In the genomic region with DNA sequence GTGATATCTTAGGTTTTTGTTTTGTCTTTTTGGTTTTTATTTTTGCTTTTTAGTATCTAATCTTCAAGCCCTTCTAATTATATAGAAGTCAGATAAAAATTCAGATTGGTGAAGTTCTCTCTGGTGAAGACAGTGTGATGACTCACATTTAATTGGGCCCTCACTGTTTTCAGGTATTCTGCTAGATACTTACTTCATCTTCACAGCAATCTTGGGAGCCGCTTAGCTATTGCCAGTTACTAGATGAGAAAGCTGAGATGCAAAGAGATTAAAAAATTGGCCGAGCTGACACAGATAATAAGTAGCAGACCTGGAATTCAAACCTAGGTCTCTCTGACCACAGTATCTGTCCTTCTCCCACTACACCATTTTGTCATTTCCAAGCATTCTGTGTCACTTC, we compare ENCODE assay signal across 21 cellular contexts.
DNase-seq lines count a peak whose midpoint lies in the region; ATAC-seq, FAIRE-seq and TF ChIP-seq lines count a peak whose summit lies in the region.
"Had no signal": no experiment of that assay in that cellular context is flagged by ENCODE, and none has a peak within 500 bp of the region (broad histone marks: within the 10 kb centered on the region; RNA-seq: fewer than 3 reads in every experiment).

No MANE protein-coding gene starts in this region.

- no TSS peak for BruUV-seq in PC-3 (replicated peaks; lab: Mats Ljungman, UMichigan)

- H2AFZ ChIP-seq in PC-3 (ENCODE audit: low read length), result no peak overlapping the region

- H3K36me3 Mint-ChIP-seq in progenitor cell of endocrine pancreas (ENCODE audit: insufficient read depth), result peaks cover 22% of the 10 kb centered on the region
- H3K36me3 Mint-ChIP-seq in activated CD4-positive, alpha-beta T cell treated with anti-CD3 and anti-CD28 coated beads, Interleukin-2, amount 10 ng/mL, durations not matched to agents 7 days and 5 days (ENCODE audit: low read depth), result peaks cover 20% of the 10 kb centered on the region

- no peaks in the 10 kb centered on the region for H3K27me3 ChIP-seq in PC-3 (ENCODE audit: low read length)

- DNase-seq in GM12892 (ENCODE audit: insufficient read length), result no peak
- DNase-seq in PC-3, result no peak
- peak; percentile 11 to 17 for DNase-seq in erythroblast (lab: John Stamatoyannopoulos, UW)
- no peak for DNase-seq in progenitor cell of endocrine pancreas (ENCODE audit: low spot score, unreplicated experiment)
- DNase-seq in DMS53 (lab: John Stamatoyannopoulos, UW), result no peak
- no peak for DNase-seq in activated CD4-positive, alpha-beta T cell treated with anti-CD3 and anti-CD28 coated beads, Interleukin-2, amount 10 ng/mL, durations not matched to agents 7 days and 5 days
- DNase-seq: 8988T, DND-41, HCEC 1CT, Kasumi-1, MV-4-11, NCI-H1105, NCI-H2029, NCI-H526 treated with DMSO at 0.1 percent for 48 hours, SHP77 treated with DMSO at 0.1 percent for 48 hours had no signal

- H3K9me2 ChIP-seq in PC-3 (replicated peaks; ENCODE audit: low read length), result no peaks in the 10 kb centered on the region

- no peaks in the 10 kb centered on the region for H3F3A ChIP-seq in PC-3 (ENCODE audit: low read length, unreplicated experiment)

- POLR2A ChIA-PET in PC-3 (lab: Charles Lee; ENCODE audit: unreplicated experiment), result no interaction called here
- POLR2A ChIA-PET in activated CD4-positive, alpha-beta T cell treated with anti-CD3 and anti-CD28 coated beads, Interleukin-2, amount 10 ng/mL, durations not matched to agents 7 days and 5 days (lab: Charles Lee), result no interaction called here

- H4K20me1 ChIP-seq in PC-3 (ENCODE audit: low read length), result no peaks in the 10 kb centered on the region

- H3K36me3 ChIP-seq in PC-3 (ENCODE audit: low read depth, low read length), result peaks cover 14% of the 10 kb centered on the region

- ATAC-seq in PC-3, result 0 out of 2 replicates have a peak, but pooled peaks have one; percentile 27
- ATAC-seq in GM21825 (IDR thresholded peaks at IDR 0.05; ENCODE audit: unreplicated experiment), result no peak
- no peak for ATAC-seq in HG03469 (IDR thresholded peaks at IDR 0.05; ENCODE audit: unreplicated experiment)
- ATAC-seq: Panc1 had no signal

- H3K27me3 Mint-ChIP-seq in progenitor cell of endocrine pancreas, result no peaks in the 10 kb centered on the region
- no peaks in the 10 kb centered on the region for H3K27me3 Mint-ChIP-seq in activated CD4-positive, alpha-beta T cell treated with anti-CD3 and anti-CD28 coated beads, Interleukin-2, amount 10 ng/mL, durations not matched to agents 7 days and 5 days

- no peak overlapping the region for H3K9ac ChIP-seq in PC-3 (ENCODE audit: low read length)

- peak; percentile 40 for FAIRE-seq in GM12892 (lab: Jason Lieb, UNC)
- FAIRE-seq: H1 had no signal

- peaks cover 3% of the 10 kb centered on the region; the same call in 1 of the 2 replicates for H3K4me1 ChIP-seq in PC-3 (ENCODE audit: insufficient read depth, low read length)

- intact Hi-C loops in PC-3 (cut with micrococcal nuclease), result no loop called here

- no peak overlapping the region for H3K4me3 Mint-ChIP-seq in progenitor cell of endocrine pancreas (ENCODE audit: low read depth)
- H3K4me3 Mint-ChIP-seq in activated CD4-positive, alpha-beta T cell treated with anti-CD3 and anti-CD28 coated beads, Interleukin-2, amount 10 ng/mL, durations not matched to agents 7 days and 5 days, result no peak overlapping the region

- H3K4me3 ChIP-seq in PC-3 (ENCODE audit: low read length), result no peak overlapping the region
- H3K4me3 ChIP-seq: SK-N-MC had no signal

- H3K4me2 ChIP-seq in PC-3 (ENCODE audit: low read length), result no peak overlapping the region

- H3K4me1 Mint-ChIP-seq in progenitor cell of endocrine pancreas (ENCODE audit: low read depth), result peaks cover 57% of the 10 kb centered on the region
- H3K4me1 Mint-ChIP-seq in activated CD4-positive, alpha-beta T cell treated with anti-CD3 and anti-CD28 coated beads, Interleukin-2, amount 10 ng/mL, durations not matched to agents 7 days and 5 days, result no peaks in the 10 kb centered on the region

- TF ChIP-seq POLR2A in GM12892 (IDR thresholded peaks at IDR 0.05; ENCODE audit: low read depth, low read length), result no peak
- no peak for TF ChIP-seq POLR2A in erythroblast (IDR thresholded peaks at IDR 0.05; ENCODE audit: low read length)

- H3K9me3 Mint-ChIP-seq in progenitor cell of endocrine pancreas (ENCODE audit: low read depth), result no peaks in the 10 kb centered on the region
- no peaks in the 10 kb centered on the region for H3K9me3 Mint-ChIP-seq in activated CD4-positive, alpha-beta T cell treated with anti-CD3 and anti-CD28 coated beads, Interleukin-2, amount 10 ng/mL, durations not matched to agents 7 days and 5 days

- H3K27ac ChIP-seq in PC-3 (ENCODE audit: low read length), result no peak overlapping the region
- H3K27ac ChIP-seq: HL-60, SK-N-MC had no signal

- no peaks in the 10 kb centered on the region for H3K79me2 ChIP-seq in PC-3 (ENCODE audit: low read length)

- no peaks in the 10 kb centered on the region for H3K9me3 ChIP-seq in PC-3 (ENCODE audit: low read length)

- no peak for TF ChIP-seq CTCF in PC-3 (conservative IDR thresholded peaks at IDR 0.05; ENCODE audit: low read depth, low read length)
- no peak for TF ChIP-seq CTCF in progenitor cell of endocrine pancreas (IDR thresholded peaks at IDR 0.05; ENCODE audit: unreplicated experiment)

- H3K27ac Mint-ChIP-seq in progenitor cell of endocrine pancreas, result peak overlapping the region; percentile 57
- H3K27ac Mint-ChIP-seq in activated CD4-positive, alpha-beta T cell treated with anti-CD3 and anti-CD28 coated beads, Interleukin-2, amount 10 ng/mL, durations not matched to agents 7 days and 5 days, result no peak overlapping the region

- CTCF ChIA-PET in PC-3 (lab: Charles Lee), result no interaction called here
- CTCF ChIA-PET in activated CD4-positive, alpha-beta T cell treated with anti-CD3 and anti-CD28 coated beads, Interleukin-2, amount 10 ng/mL, durations not matched to agents 7 days and 5 days (lab: Charles Lee), result no interaction called here

Comparison
In these comparisons a context has a peak if more than half of its experiments do, and no peak if none do; other contexts are left out.
1. DNase-seq: peak in erythroblast (2 of 2); none in GM12892 (single experiment), PC-3 (single experiment), progenitor cell of endocrine pancreas (single experiment), DMS53 (single experiment) and activated CD4-positive, alpha-beta T cell treated with anti-CD3 and anti-CD28 coated beads, Interleukin-2, amount 10 ng/mL, durations not matched to agents 7 days and 5 days (single experiment).